ENCODE assay signal across 8 cellular contexts in the genomic region with DNA sequence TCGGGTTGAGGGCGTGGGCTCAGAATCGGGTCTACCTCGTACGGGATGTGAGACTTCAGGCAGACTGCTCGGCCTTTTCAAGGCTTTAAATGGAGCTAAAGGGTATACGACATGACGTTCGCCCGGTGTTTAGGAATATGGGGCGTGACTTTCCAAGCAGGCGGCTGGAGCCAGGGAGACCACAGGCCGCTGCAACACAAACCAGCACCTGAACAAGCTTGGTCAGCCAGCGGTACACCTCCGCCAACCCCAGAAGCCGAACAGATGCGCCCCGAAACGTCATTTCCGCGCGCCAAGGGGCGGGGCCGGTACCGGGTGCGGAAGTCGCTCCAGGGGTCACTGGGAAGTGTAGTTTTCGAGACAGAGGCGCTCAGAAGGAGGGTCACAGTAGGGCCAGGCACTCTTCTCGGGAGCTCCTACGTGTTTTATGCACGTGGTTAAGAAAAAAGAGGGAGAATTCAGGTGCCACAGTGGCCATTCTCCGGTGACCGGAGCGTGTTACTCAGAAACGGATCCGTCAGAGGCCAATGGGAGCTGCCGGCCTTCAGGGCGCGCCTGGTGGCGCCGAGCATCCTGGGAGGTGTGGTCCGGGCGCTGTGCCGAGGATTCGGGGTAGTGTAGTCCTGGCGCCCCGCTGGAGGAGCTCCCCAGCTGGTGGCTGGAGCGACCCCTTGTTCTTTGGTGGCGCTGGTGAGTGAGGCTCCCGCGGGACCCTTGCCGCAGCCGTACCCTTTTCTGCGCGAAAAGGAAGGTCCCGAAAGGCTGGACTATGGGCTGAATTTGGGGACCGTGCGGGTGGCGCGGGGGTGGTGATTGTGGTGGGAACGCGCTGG. TPM values are rescaled to one million over a fixed set of nuclear protein-coding genes. Genes with fewer than 3 reads are reported as not detected.
DNase-seq lines count a peak whose midpoint lies in the region; ATAC-seq and TF ChIP-seq lines count a peak whose summit lies in the region.

A gene (plus strand): TSS at position 613 of the 833 bp plus-strand sequence. CDS start 17,160 bp downstream, outside the sequence.

- H3K36me3 Mint-ChIP-seq in activated naive CD8-positive, alpha-beta T cell treated with anti-CD3 and anti-CD28 coated beads for 36 hours = peaks cover 32% of the 10 kb centered on the region
- peaks cover 25% of the 10 kb centered on the region for H3K36me3 Mint-ChIP-seq in osteocyte (ENCODE audit: unreplicated experiment)

- peaks cover 19% of the 10 kb centered on the region for H3K9me3 Mint-ChIP-seq in activated naive CD8-positive, alpha-beta T cell treated with anti-CD3 and anti-CD28 coated beads for 36 hours
- peaks cover 21% of the 10 kb centered on the region for H3K9me3 Mint-ChIP-seq in osteocyte (ENCODE audit: unreplicated experiment)

- peak within 1 kb of the TSS; percentile 93 for H3K4me3 Mint-ChIP-seq in activated naive CD8-positive, alpha-beta T cell treated with anti-CD3 and anti-CD28 coated beads for 36 hours
- peak within 1 kb of the TSS; percentile 97 for H3K4me3 Mint-ChIP-seq in osteocyte (ENCODE audit: unreplicated experiment)

- DNase-seq in GM12865 (ENCODE audit: low read depth) (peak; percentile 94), NCI-H1105 (lab: John Stamatoyannopoulos, UW) (peak; percentile 91), SKM-1 (lab: John Stamatoyannopoulos, UW; ENCODE audit: unreplicated experiment) (peak; percentile 68), head of caudate nucleus (peak; percentile 94 to 99 (median 98)), osteocyte (ENCODE audit: extremely low spot score, unreplicated experiment) (peak; percentile 97), thoracic aorta (ENCODE audit: low spot score) (peak; percentile 88)
- peak; percentile 95 for DNase-seq in activated naive CD8-positive, alpha-beta T cell treated with anti-CD3 and anti-CD28 coated beads for 36 hours

- ATAC-seq in HG02642 (IDR thresholded peaks at IDR 0.05; ENCODE audit: poor library complexity, unreplicated experiment) = peak; percentile 98
- ATAC-seq in thoracic aorta (ENCODE audit: insufficient number of reproducible peaks, low FRiP score, low read depth) = peak; percentile 96

- peak within 1 kb of the TSS; percentile 94 to 95 for H3K27ac ChIP-seq in thoracic aorta

- H3K27ac Mint-ChIP-seq in activated naive CD8-positive, alpha-beta T cell treated with anti-CD3 and anti-CD28 coated beads for 36 hours = peak within 1 kb of the TSS; percentile 99
- peak within 1 kb of the TSS; percentile 99 for H3K27ac Mint-ChIP-seq in osteocyte (ENCODE audit: unreplicated experiment)

- H3K4me1 Mint-ChIP-seq in activated naive CD8-positive, alpha-beta T cell treated with anti-CD3 and anti-CD28 coated beads for 36 hours = peaks cover 15% of the 10 kb centered on the region
- peaks cover 21% of the 10 kb centered on the region for H3K4me1 Mint-ChIP-seq in osteocyte (ENCODE audit: unreplicated experiment)

- peaks cover 0 to 16% of the 10 kb centered on the region in 2 donors for H3K4me1 ChIP-seq in thoracic aorta (ENCODE audit: control insufficient read depth in 1 of 2, low read depth in 2 of 2)

- peak within 1 kb of the TSS; percentile 74 for H3K4me3 ChIP-seq in GM12865 (ENCODE audit: low read depth, low read length)
- H3K4me3 ChIP-seq in thoracic aorta = peak within 1 kb of the TSS; percentile 94

- TF ChIP-seq CTCF in GM12865 (IDR thresholded peaks at IDR 0.05; ENCODE audit: insufficient read depth, low read depth, low read length, missing control alignments) = no peak
- TF ChIP-seq CTCF in osteocyte (IDR thresholded peaks at IDR 0.05) = no peak
- TF ChIP-seq CTCF in thoracic aorta (IDR thresholded peaks at IDR 0.05) = no peak

- H3K27me3 Mint-ChIP-seq in activated naive CD8-positive, alpha-beta T cell treated with anti-CD3 and anti-CD28 coated beads for 36 hours = peaks cover 26% of the 10 kb centered on the region
- H3K27me3 Mint-ChIP-seq in osteocyte (ENCODE audit: unreplicated experiment) = peaks cover 18% of the 10 kb centered on the region

- intact Hi-C loops in head of caudate nucleus (cut with DNase I) = loop anchor here (10.0 kb wide), 3 partner anchors 153 to 507 kb away; a partner anchor contains a TSS

- no peaks in the 10 kb centered on the region for H3K9me3 ChIP-seq in thoracic aorta

- H3K27me3 ChIP-seq in thoracic aorta (replicated peaks; ENCODE audit: insufficient read depth) = no peaks in the 10 kb centered on the region

- no peaks in the 10 kb centered on the region for H3K36me3 ChIP-seq in thoracic aorta

RNA-seq across cellular contexts. Expression of the gene that starts here (rescaled TPM):
- 1 to 10 TPM; 4.2 to 5.0 TPM for total RNA-seq in activated naive CD8-positive, alpha-beta T cell treated with anti-CD3 and anti-CD28 coated beads for 36 hours
- total RNA-seq in osteocyte = 14.0 and 15.6 TPM in 2 replicates
- 10 to 100 TPM in 1 of 2 donors, 1 to 10 TPM in 1; 9.1 to 13.7 TPM for total RNA-seq in thoracic aorta

Comparison
In these comparisons a context has a peak if more than half of its experiments do, and no peak if none do; other contexts are left out.
1. Peak in every context shown above with its lines: DNase-seq, ATAC-seq, H3K4me3 ChIP-seq and H3K27ac ChIP-seq.